8 cellular contexts compared by ENCODE assay signal in genomic region chr4:138242076-138242829, GRCh38. TPM values are rescaled to one million over a fixed set of nuclear protein-coding genes. Genes with fewer than 3 reads are reported as not detected.
DNase-seq lines count a peak whose midpoint lies in the region; ATAC-seq, FAIRE-seq and TF ChIP-seq lines count a peak whose summit lies in the region.

TSS of gene SLC7A11 (minus strand) at chr4:138242349. CDS start at chr4:138242069, 280 bp downstream.

- FAIRE-seq in bronchial epithelial cell (lab: Jason Lieb, UNC) = peak; percentile 95

- DNase-seq in GM13976 (ENCODE audit: low spot score) = peak; percentile 52
- DNase-seq in NCI-H1092 treated with DMSO at 0.1 percent for 48 hours (lab: John Stamatoyannopoulos, UW) = peak; percentile 85
- peak; percentile 93 for DNase-seq in SKM-1 (lab: John Stamatoyannopoulos, UW; ENCODE audit: unreplicated experiment)
- DNase-seq in bronchial epithelial cell (ENCODE audit: low read depth) = peak; percentile 100
- peak; percentile 52 for DNase-seq in iPS-NIHi7 (ENCODE audit: extremely low spot score)
- peak; percentile 7 to 19 for DNase-seq in stimulated activated CD4-positive, alpha-beta T cell treated with anti-CD3 and anti-CD28 coated beads, Interleukin-12 subunit alpha, Interleukin-12 subunit beta, amount 100 ng/mL, for 24 hours (ENCODE audit: low read depth in 2 of 2)

- no peaks in the 10 kb centered on the region for H3K36me3 ChIP-seq in bronchial epithelial cell (ENCODE audit: control insufficient read depth, insufficient read depth, low read length)

- in situ Hi-C loops in GM13976 (cut with MboI; ENCODE audit: low sequenced_read_pairs, unreplicated experiment) = no loop called here

- no peak for TF ChIP-seq CTCF in 22Rv1 (IDR thresholded peaks at IDR 0.05)
- no peak for TF ChIP-seq CTCF in GM13976 (IDR thresholded peaks at IDR 0.05; ENCODE audit: borderline replicate concordance, control extremely low read depth, extremely low read depth, insufficient read depth, missing control alignments)
- TF ChIP-seq CTCF in bronchial epithelial cell (IDR thresholded peaks at IDR 0.05; ENCODE audit: insufficient read depth, low read length, severe bottlenecking) = no peak

- H3K27ac ChIP-seq in 22Rv1 = peak within 1 kb of the TSS; percentile 99

- no peaks in the 10 kb centered on the region for H3K27me3 ChIP-seq in bronchial epithelial cell (ENCODE audit: control insufficient read depth, insufficient read depth, low read length)

- H3K4me3 ChIP-seq in bronchial epithelial cell (ENCODE audit: low read depth, low read length) = peak within 1 kb of the TSS; percentile 95

- peak; percentile 99 for ATAC-seq in HG02763 (IDR thresholded peaks at IDR 0.05; ENCODE audit: unreplicated experiment)

RNA-seq across cellular contexts. Expression of gene SLC7A11, which starts in this region (rescaled TPM):
- total RNA-seq in bronchial epithelial cell = 126 and 129 TPM in 2 replicates

Comparison
In these comparisons a context has a peak if more than half of its experiments do, and no peak if none do; other contexts are left out.
1. Peak in every context shown above with its lines: DNase-seq, ATAC-seq, H3K4me3 ChIP-seq and H3K27ac ChIP-seq.
2. DNase-seq: peak in every context shown above with its lines; median percentile 100 in bronchial epithelial cell; 93 in SKM-1; 85 in NCI-H1092 treated with DMSO at 0.1 percent for 48 hours; 52 in GM13976; 52 in iPS-NIHi7; 13 in stimulated activated CD4-positive, alpha-beta T cell treated with anti-CD3 and anti-CD28 coated beads, Interleukin-12 subunit alpha, Interleukin-12 subunit beta, amount 100 ng/mL, for 24 hours.